8 cellular contexts compared by ENCODE assay signal in genomic region chr18:63439334-63439733, GRCh38. TPM values are rescaled to one million over a fixed set of nuclear protein-coding genes. Genes with fewer than 3 reads are reported as not detected.
DNase-seq lines count a peak whose midpoint lies in the region; ATAC-seq and TF ChIP-seq lines count a peak whose summit lies in the region.

No MANE protein-coding gene starts in this region.

- H3K27ac Mint-ChIP-seq in stimulated activated memory B cell treated with anti-CD40 and anti-IgM and Interleukin-4, amounts not matched to agents 10 μg/mL and 1 μg/mL and 100 μg/mL, for 72 hours, result no peak overlapping the region

- peak; percentile 80 for DNase-seq in ELF-1 (ENCODE audit: low read depth, low spot score)
- peak; percentile 71 for DNase-seq in NCI-H345 (lab: John Stamatoyannopoulos, UW)
- peak; percentile 20 to 53 for DNase-seq in activated CD4-positive, alpha-beta T cell treated with anti-CD3 and anti-CD28 coated beads for 4 hours
- DNase-seq in dorsolateral prefrontal cortex, result peak in 4 of 10 donors; percentile 15 to 51 (median 42)
- no peak for DNase-seq in GM19240 (ENCODE audit: insufficient read length, low spot score)

- peak; percentile 57 for ATAC-seq in HG02678 (IDR thresholded peaks at IDR 0.05; ENCODE audit: unreplicated experiment)
- peak; percentile 56 for ATAC-seq in stimulated activated memory B cell treated with anti-CD40 and anti-IgM and Interleukin-4, amounts not matched to agents 10 μg/mL and 1 μg/mL and 100 μg/mL, for 72 hours

- H3K27me3 ChIP-seq in dorsolateral prefrontal cortex, result peaks cover 0 to 4% (median 0%) of the 10 kb centered on the region in 45 donors
- no peaks in the 10 kb centered on the region for H3K27me3 ChIP-seq in liver (ENCODE audit: control insufficient read depth in 4 of 4, insufficient read depth in 4 of 4, low read length in 3 of 4)

- H3K9me3 Mint-ChIP-seq in stimulated activated memory B cell treated with anti-CD40 and anti-IgM and Interleukin-4, amounts not matched to agents 10 μg/mL and 1 μg/mL and 100 μg/mL, for 72 hours, result no peaks in the 10 kb centered on the region

- no peak overlapping the region for H3K4me3 Mint-ChIP-seq in stimulated activated memory B cell treated with anti-CD40 and anti-IgM and Interleukin-4, amounts not matched to agents 10 μg/mL and 1 μg/mL and 100 μg/mL, for 72 hours

- peaks cover 12% of the 10 kb centered on the region for H3K4me1 Mint-ChIP-seq in stimulated activated memory B cell treated with anti-CD40 and anti-IgM and Interleukin-4, amounts not matched to agents 10 μg/mL and 1 μg/mL and 100 μg/mL, for 72 hours

- peak; percentile 91 for TF ChIP-seq RAD21 in liver (IDR thresholded peaks at IDR 0.05)

- 2% methylated on average over 6 of the region's 6 CpGs for WGBS in liver

- H3K36me3 ChIP-seq in liver (ENCODE audit: control insufficient read depth in 4 of 4, insufficient read depth in 3 of 4, low read depth in 1 of 4, low read length in 3 of 4), result no peaks in the 10 kb centered on the region

- H3K9me3 ChIP-seq in liver (ENCODE audit: control insufficient read depth in 4 of 4, low read length in 3 of 4), result no peaks in the 10 kb centered on the region

- H3K27ac ChIP-seq in dorsolateral prefrontal cortex (no peak overlapping the region), liver (ENCODE audit: low read depth in 1 of 2, low read length in 2 of 2) (no peak overlapping the region)

- peaks cover 0 to 5% (median 3%) of the 10 kb centered on the region in 4 donors for H3K4me1 ChIP-seq in liver (ENCODE audit: control insufficient read depth in 4 of 4, insufficient read depth in 4 of 4, low read length in 3 of 4)

- intact Hi-C loops in dorsolateral prefrontal cortex (cut with DNase I), result loop anchor here (5.0 to 10.0 kb wide), 4 partner anchors 97 to 422 kb away; no protein-coding TSS in a partner anchor

- peak overlapping the region in 2 of 59 donors; percentile 14 to 25 for H3K4me3 ChIP-seq in dorsolateral prefrontal cortex
- no peak overlapping the region for H3K4me3 ChIP-seq in liver (ENCODE audit: low read depth in 1 of 3, low read length in 3 of 3)

- H3K36me3 Mint-ChIP-seq in stimulated activated memory B cell treated with anti-CD40 and anti-IgM and Interleukin-4, amounts not matched to agents 10 μg/mL and 1 μg/mL and 100 μg/mL, for 72 hours, result no peaks in the 10 kb centered on the region

- no peak overlapping the region for H3K9ac ChIP-seq in liver (ENCODE audit: low read depth in 1 of 2, low read length in 2 of 2)

- H3K27me3 Mint-ChIP-seq in stimulated activated memory B cell treated with anti-CD40 and anti-IgM and Interleukin-4, amounts not matched to agents 10 μg/mL and 1 μg/mL and 100 μg/mL, for 72 hours, result peaks cover 11% of the 10 kb centered on the region

- peak; percentile 42 to 95 (median 79) for TF ChIP-seq CTCF in dorsolateral prefrontal cortex (IDR thresholded peaks at IDR 0.05 in 54 of 56, conservative IDR thresholded peaks at IDR 0.05 in 2 of 56; ENCODE audit: low read depth in 1 of 56, partially characterized antibody in 56 of 56)
- peak; percentile 84 for TF ChIP-seq CTCF in liver (IDR thresholded peaks at IDR 0.05; ENCODE audit: low read depth, low read length, missing input control)

TF ChIP-seq in liver, 16 proteins besides CTCF, POLR2A, EP300 and RAD21:
- TF ChIP-seq MAX (IDR thresholded peaks at IDR 0.05), result no peak
- TF ChIP-seq NR2F2 (IDR thresholded peaks at IDR 0.05), result no peak
- no peak for TF ChIP-seq SP1 (IDR thresholded peaks at IDR 0.05)
- TF ChIP-seq TAF1 (conservative IDR thresholded peaks at IDR 0.05), result no peak
- TF ChIP-seq HNF4A (conservative IDR thresholded peaks at IDR 0.05), result no peak
- TF ChIP-seq GABPA (IDR thresholded peaks at IDR 0.05 in 1 of 2, conservative IDR thresholded peaks at IDR 0.05 in 1 of 2), result no peak
- no peak for TF ChIP-seq ZBTB33 (IDR thresholded peaks at IDR 0.05)
- no peak for TF ChIP-seq FOXA2 (IDR thresholded peaks at IDR 0.05)
- no peak for TF ChIP-seq YY1 (IDR thresholded peaks at IDR 0.05)
- TF ChIP-seq REST (IDR thresholded peaks at IDR 0.05), result no peak
- no peak for TF ChIP-seq RXRA (IDR thresholded peaks at IDR 0.05)
- no peak for TF ChIP-seq HNF4G (IDR thresholded peaks at IDR 0.05)
- TF ChIP-seq FOXA1 (IDR thresholded peaks at IDR 0.05), result no peak
- no peak for TF ChIP-seq JUND (IDR thresholded peaks at IDR 0.05)
- TF ChIP-seq ATF3 (IDR thresholded peaks at IDR 0.05), result no peak
- TF ChIP-seq EGR1 (IDR thresholded peaks at IDR 0.05; ENCODE audit: low read depth in 2 of 2), result no peak

RNA-seq across cellular contexts. Expression of gene VPS4B, which starts 17.1 kb away (rescaled TPM):
- total RNA-seq in dorsolateral prefrontal cortex, result 10 to 100 TPM; 23.5 to 78.1 (median 53.7) TPM
- total RNA-seq in liver, result 10 to 100 TPM; 18.6 to 20.6 TPM
- polyA plus RNA-seq in liver, result 10 to 100 TPM; 12.2 to 17.7 TPM

RNA-seq across cellular contexts. Expression of gene SERPINB5, which starts 37.4 kb away (rescaled TPM):
- not detected for total RNA-seq in dorsolateral prefrontal cortex
- total RNA-seq in liver, result not detected
- polyA plus RNA-seq in liver, result under 1 TPM in 1 of 2 donors, not detected in 1; 0.05 TPM
